Comparison of ENCODE assay signal across 8 cellular contexts in genomic region chr19:43826787-43827754, GRCh38. TPM values are rescaled to one million over a fixed set of nuclear protein-coding genes. Genes with fewer than 3 reads are reported as not detected.
DNase-seq lines count a peak whose midpoint lies in the region; ATAC-seq and TF ChIP-seq lines count a peak whose summit lies in the region.

TSS of gene ZNF283 (plus strand) at chr19:43827321. CDS start at chr19:43833505, 6,184 bp downstream.

- H3K27ac Mint-ChIP-seq in nephron progenitor cell = peak within 1 kb of the TSS; percentile 48

- H3K9me3 ChIP-seq in RWPE2 (ENCODE audit: severe bottlenecking) = no peaks in the 10 kb centered on the region

- no peaks in the 10 kb centered on the region for H3K4me1 ChIP-seq in RWPE2 (ENCODE audit: insufficient read depth, poor library complexity, severe bottlenecking)

- no peak within 1 kb of the TSS for H3K27ac ChIP-seq in RWPE2 (ENCODE audit: poor library complexity, severe bottlenecking)

- peaks cover 66% of the 10 kb centered on the region for H3K9me3 Mint-ChIP-seq in nephron progenitor cell

- peaks cover 35% of the 10 kb centered on the region for H3K36me3 ChIP-seq in RWPE2 (ENCODE audit: low read depth)

- H3K4me3 ChIP-seq in RWPE2 (ENCODE audit: severe bottlenecking) = peak within 1 kb of the TSS; percentile 40
- H3K4me3 ChIP-seq in foreskin fibroblast (ENCODE audit: low read depth in 1 of 2, low read length in 2 of 2) = peak within 1 kb of the TSS; percentile 64 to 70

- TF ChIP-seq CTCF in RWPE2 (IDR thresholded peaks at IDR 0.05; ENCODE audit: poor library complexity, severe bottlenecking) (no peak), foreskin fibroblast (IDR thresholded peaks at IDR 0.05; ENCODE audit: low read depth, low read length) (no peak), nephron progenitor cell (IDR thresholded peaks at IDR 0.05) (no peak)

- H3K27me3 ChIP-seq in RWPE2 (ENCODE audit: insufficient read depth, poor library complexity, severe bottlenecking) = no peaks in the 10 kb centered on the region

- H3K27me3 Mint-ChIP-seq in nephron progenitor cell (ENCODE audit: low read depth, poor library complexity) = peaks cover 40% of the 10 kb centered on the region

- peak; percentile 90 for DNase-seq in COR-L47 (lab: John Stamatoyannopoulos, UW)
- peak; percentile 89 for DNase-seq in LHCN-M2 (ENCODE audit: low read depth)
- peak; percentile 90 for DNase-seq in RWPE2 (ENCODE audit: low spot score)
- DNase-seq in activated effector memory CD4-positive, alpha-beta T cell treated with Interleukin-2 at 50 U/mL for 16 hours = peak; percentile 71
- peak; percentile 81 to 94 for DNase-seq in foreskin fibroblast
- DNase-seq in nephron progenitor cell = peak; percentile 88
- peak; percentile 87 for DNase-seq in stimulated activated naive CD8-positive, alpha-beta T cell treated with anti-CD3 and anti-CD28 coated beads, Interleukin-15, Interleukin-2, amounts not matched to agents 100 U/mL and 50 U/mL, for 24 hours

- ATAC-seq in GM21528 (IDR thresholded peaks at IDR 0.05; ENCODE audit: low FRiP score, unreplicated experiment) = peak; percentile 80
- peak; percentile 97 for ATAC-seq in RWPE2 (ENCODE audit: low read depth)
- ATAC-seq in stimulated activated naive CD8-positive, alpha-beta T cell treated with anti-CD3 and anti-CD28 coated beads, Interleukin-15, Interleukin-2, amounts not matched to agents 100 U/mL and 50 U/mL, for 24 hours = peak; percentile 99

- peaks cover 15% of the 10 kb centered on the region for H3K4me1 Mint-ChIP-seq in nephron progenitor cell

- peak within 1 kb of the TSS; percentile 97 for H3K4me3 Mint-ChIP-seq in nephron progenitor cell

- peaks cover 57% of the 10 kb centered on the region for H3K36me3 Mint-ChIP-seq in nephron progenitor cell (ENCODE audit: low read depth)

RNA-seq across cellular contexts. Expression of gene ZNF283, which starts in this region (rescaled TPM):
- total RNA-seq in LHCN-M2 (2014; rRNA removed) = 8.2 and 9.6 TPM in 2 replicates
- polyA plus RNA-seq in LHCN-M2 (2012) = 3.0 TPM
